8 cellular contexts compared by ENCODE assay signal in the genomic region with DNA sequence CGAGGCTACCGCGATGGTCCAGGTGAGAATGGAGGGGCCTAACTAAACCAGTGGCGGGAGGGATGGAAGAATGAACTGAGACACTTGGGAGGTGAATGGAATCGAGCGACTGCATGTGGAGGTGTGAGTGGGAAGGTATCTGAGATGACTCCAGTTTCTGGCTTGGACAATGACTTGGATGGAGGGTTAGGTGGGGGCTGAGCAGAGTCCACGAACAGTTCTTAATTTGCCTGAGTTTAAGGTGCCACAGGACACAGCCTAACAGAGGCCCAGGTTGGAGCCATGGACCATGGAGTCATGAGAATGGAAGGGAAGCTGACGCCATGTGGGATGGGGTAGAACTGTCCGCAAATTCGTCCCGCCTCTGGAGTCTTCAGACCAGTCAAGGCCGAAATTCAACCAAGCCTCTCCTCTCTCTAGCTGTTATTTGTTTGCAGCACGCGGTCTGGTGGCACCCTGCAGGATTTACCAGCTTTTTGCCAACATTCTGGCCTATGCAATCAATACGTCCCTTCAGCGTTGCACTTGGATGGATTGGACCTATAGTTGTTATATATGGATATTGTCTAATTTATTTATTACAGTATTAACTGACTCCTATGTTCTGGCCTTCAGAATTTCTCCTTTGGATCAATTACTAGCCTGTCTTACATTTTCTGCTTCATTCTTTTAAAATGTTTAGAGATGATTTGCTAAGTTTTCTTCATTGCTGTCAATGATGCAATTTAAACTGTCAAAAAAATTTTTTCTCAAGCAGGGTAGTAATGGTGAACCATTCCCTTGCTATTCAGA. TPM values are rescaled to one million over a fixed set of nuclear protein-coding genes. Genes with fewer than 3 reads are reported as not detected.
DNase-seq lines count a peak whose midpoint lies in the region; ATAC-seq and TF ChIP-seq lines count a peak whose summit lies in the region.

No MANE protein-coding gene starts in this region.

- no peak overlapping the region for H3K27ac ChIP-seq in HUES64 (ENCODE audit: low read depth, low read length)
- H3K27ac ChIP-seq in neural cell (ENCODE audit: low read length): peak overlapping the region; percentile 72

- TF ChIP-seq CTCF in BE2C (IDR thresholded peaks at IDR 0.05; ENCODE audit: low read depth, low read length) (no peak), choroid plexus epithelial cell (conservative IDR thresholded peaks at IDR 0.05; ENCODE audit: low read depth, low read length) (no peak), neural cell (IDR thresholded peaks at IDR 0.05; ENCODE audit: poor library complexity, severe bottlenecking) (no peak)

- H3K36me3 ChIP-seq in BE2C (no peaks in the 10 kb centered on the region), HUES64 (ENCODE audit: insufficient read depth, low read length) (peaks cover 30% of the 10 kb centered on the region), neural cell (ENCODE audit: insufficient read depth, low read length) (peaks cover 3% of the 10 kb centered on the region)

- peak overlapping the region; percentile 84 for H3K4me3 ChIP-seq in BE2C (ENCODE audit: low read depth, low read length)
- peak overlapping the region; percentile 83 for H3K4me3 ChIP-seq in HUES64 (ENCODE audit: low read length)
- peak overlapping the region; percentile 81 for H3K4me3 ChIP-seq in choroid plexus epithelial cell (ENCODE audit: low read depth, low read length)
- H3K4me3 ChIP-seq in neural cell (ENCODE audit: low read length): peak overlapping the region; percentile 94

- H3K4me2 ChIP-seq in neural cell (ENCODE audit: low read length): peak overlapping the region; percentile 61

- H3K9me2 ChIP-seq in neural cell (ENCODE audit: insufficient read depth, low read length): no peaks in the 10 kb centered on the region

- no peak for DNase-seq in BE2C
- DNase-seq in choroid plexus epithelial cell (ENCODE audit: low read depth): no peak
- DNase-seq in HuH-7 (ENCODE audit: low spot score): no peak
- DNase-seq in germinal center (ENCODE audit: low spot score): no peak

- no peaks in the 10 kb centered on the region for H4K20me1 ChIP-seq in neural cell (ENCODE audit: insufficient read depth)

- ATAC-seq in HG03378 (IDR thresholded peaks at IDR 0.05; ENCODE audit: unreplicated experiment) (no peak), HG03432 (IDR thresholded peaks at IDR 0.05; ENCODE audit: unreplicated experiment) (no peak)

- H3K4me1 ChIP-seq in BE2C: no peaks in the 10 kb centered on the region
- peaks cover 6% of the 10 kb centered on the region; the same call in 1 of the 2 replicates for H3K4me1 ChIP-seq in HUES64 (ENCODE audit: insufficient read depth, low read length)

- TF ChIP-seq EP300 in neural cell (conservative IDR thresholded peaks at IDR 0.05; ENCODE audit: poor library complexity, severe bottlenecking): no peak

- H3K9ac ChIP-seq in HUES64 (ENCODE audit: low read depth, low read length) (peak overlapping the region; percentile 88), neural cell (ENCODE audit: low read length) (peak overlapping the region; percentile 76)

- H3K27me3 ChIP-seq in BE2C: no peaks in the 10 kb centered on the region
- H3K27me3 ChIP-seq in HUES64 (ENCODE audit: insufficient read depth, low read length): no peaks in the 10 kb centered on the region
- no peaks in the 10 kb centered on the region for H3K27me3 ChIP-seq in neural cell (ENCODE audit: insufficient read depth, low read depth, low read length)

- H3K9me3 ChIP-seq in BE2C: no peaks in the 10 kb centered on the region
- H3K9me3 ChIP-seq in HUES64 (ENCODE audit: insufficient read depth, low read depth, low read length): no peaks in the 10 kb centered on the region
- no peaks in the 10 kb centered on the region for H3K9me3 ChIP-seq in neural cell (ENCODE audit: low read length)

- TF ChIP-seq RAD21 in neural cell (conservative IDR thresholded peaks at IDR 0.05): no peak

- H3K79me2 ChIP-seq in neural cell (replicated peaks; ENCODE audit: insufficient read depth, low read length): peaks cover 20% of the 10 kb centered on the region

- no peaks in the 10 kb centered on the region for H3F3A ChIP-seq in neural cell (ENCODE audit: insufficient read depth, low read length, poor library complexity, severe bottlenecking)

- H2AFZ ChIP-seq in neural cell (ENCODE audit: low read depth, low read length): peak overlapping the region; percentile 56

- WGBS in HUES64: 54% methylated on average over 16 of the region's 16 CpGs

TF ChIP-seq in neural cell, 6 proteins besides CTCF, POLR2A, EP300 and RAD21:
- no peak for TF ChIP-seq TAF1 (IDR thresholded peaks at IDR 0.05; ENCODE audit: low read depth)
- TF ChIP-seq, protein P1, sequence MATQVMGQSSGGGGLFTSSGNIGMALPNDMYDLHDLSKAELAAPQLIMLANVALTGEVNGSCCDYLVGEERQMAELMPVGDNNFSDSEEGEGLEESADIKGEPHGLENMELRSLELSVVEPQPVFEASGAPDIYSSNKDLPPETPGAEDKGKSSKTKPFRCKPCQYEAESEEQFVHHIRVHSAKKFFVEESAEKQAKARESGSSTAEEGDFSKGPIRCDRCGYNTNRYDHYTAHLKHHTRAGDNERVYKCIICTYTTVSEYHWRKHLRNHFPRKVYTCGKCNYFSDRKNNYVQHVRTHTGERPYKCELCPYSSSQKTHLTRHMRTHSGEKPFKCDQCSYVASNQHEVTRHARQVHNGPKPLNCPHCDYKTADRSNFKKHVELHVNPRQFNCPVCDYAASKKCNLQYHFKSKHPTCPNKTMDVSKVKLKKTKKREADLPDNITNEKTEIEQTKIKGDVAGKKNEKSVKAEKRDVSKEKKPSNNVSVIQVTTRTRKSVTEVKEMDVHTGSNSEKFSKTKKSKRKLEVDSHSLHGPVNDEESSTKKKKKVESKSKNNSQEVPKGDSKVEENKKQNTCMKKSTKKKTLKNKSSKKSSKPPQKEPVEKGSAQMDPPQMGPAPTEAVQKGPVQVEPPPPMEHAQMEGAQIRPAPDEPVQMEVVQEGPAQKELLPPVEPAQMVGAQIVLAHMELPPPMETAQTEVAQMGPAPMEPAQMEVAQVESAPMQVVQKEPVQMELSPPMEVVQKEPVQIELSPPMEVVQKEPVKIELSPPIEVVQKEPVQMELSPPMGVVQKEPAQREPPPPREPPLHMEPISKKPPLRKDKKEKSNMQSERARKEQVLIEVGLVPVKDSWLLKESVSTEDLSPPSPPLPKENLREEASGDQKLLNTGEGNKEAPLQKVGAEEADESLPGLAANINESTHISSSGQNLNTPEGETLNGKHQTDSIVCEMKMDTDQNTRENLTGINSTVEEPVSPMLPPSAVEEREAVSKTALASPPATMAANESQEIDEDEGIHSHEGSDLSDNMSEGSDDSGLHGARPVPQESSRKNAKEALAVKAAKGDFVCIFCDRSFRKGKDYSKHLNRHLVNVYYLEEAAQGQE (IDR thresholded peaks at IDR 0.05; ENCODE audit: borderline replicate concordance): no peak
- no peak for TF ChIP-seq EZH2 (IDR thresholded peaks at IDR 0.05; ENCODE audit: borderline replicate concordance, insufficient read depth, low read length, poor library complexity, severe bottlenecking)
- no peak for TF ChIP-seq MXI1 (conservative IDR thresholded peaks at IDR 0.05; ENCODE audit: poor library complexity, severe bottlenecking)
- TF ChIP-seq SMC3 (conservative IDR thresholded peaks at IDR 0.05; ENCODE audit: poor library complexity): no peak
- no peak for TF ChIP-seq POLR2AphosphoS5 (IDR thresholded peaks at IDR 0.05)

RNA-seq across cellular contexts. Expression of a gene that starts 0.9 kb away (rescaled TPM):
- polyA plus RNA-seq in BE2C (2012; ENCODE audit: insufficient read depth, insufficient read length, low read depth): 50.6 TPM
- 78.2 TPM for polyA plus RNA-seq in HUES64 (2013, experiment 1 of 2)
- 91.2 TPM for polyA plus RNA-seq in HUES64 (2013, experiment 2 of 2)
- polyA plus RNA-seq in neural cell: 89.1 and 132 TPM in 2 replicates
- 34.3 and 35.2 TPM in 2 replicates for polyA minus RNA-seq in neural cell

RNA-seq across cellular contexts. Expression of a gene that starts 30.0 kb away (rescaled TPM):
- polyA plus RNA-seq in BE2C (2012; ENCODE audit: insufficient read depth, insufficient read length, low read depth): 5.9 TPM
- polyA plus RNA-seq in HUES64 (2013, experiment 1 of 2): 48.7 TPM
- 62.1 TPM for polyA plus RNA-seq in HUES64 (2013, experiment 2 of 2)
- 27.4 and 39.2 TPM in 2 replicates for polyA plus RNA-seq in neural cell
- polyA minus RNA-seq in neural cell: 53.1 and 63.6 TPM in 2 replicates

RNA-seq across cellular contexts. Expression of a gene that starts 49.8 kb away (rescaled TPM):
- 155 TPM for polyA plus RNA-seq in BE2C (2012; ENCODE audit: insufficient read depth, insufficient read length, low read depth)
- polyA plus RNA-seq in HUES64 (2013, experiment 1 of 2): 120 TPM
- 127 TPM for polyA plus RNA-seq in HUES64 (2013, experiment 2 of 2)
- polyA plus RNA-seq in neural cell: 19.3 and 26.3 TPM in 2 replicates
- 16.3 and 19.2 TPM in 2 replicates for polyA minus RNA-seq in neural cell
